Comparison of ENCODE assay signal across 24 cellular contexts in the genomic region with DNA sequence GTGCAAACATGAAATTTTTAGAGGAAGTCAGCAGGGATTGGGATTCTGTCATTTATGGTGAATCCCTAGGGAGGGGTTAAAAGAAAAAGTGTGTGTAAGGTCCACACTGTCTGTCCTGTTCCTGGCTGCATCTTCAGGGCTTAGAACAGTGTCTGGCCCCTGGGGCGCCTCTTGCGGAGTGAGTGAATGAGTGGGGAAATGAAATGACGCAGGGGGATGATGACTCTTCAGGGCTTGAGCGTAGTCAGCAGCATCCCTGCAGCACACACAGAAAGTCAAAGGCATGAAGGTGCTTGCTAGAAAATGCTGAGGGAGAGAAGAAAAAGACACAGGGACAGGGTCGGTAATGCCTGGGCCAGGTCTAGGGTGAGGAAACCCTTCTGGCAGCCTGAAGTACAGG.
"Had no signal": no experiment of that assay in that cellular context is flagged by ENCODE, and none has a peak within 500 bp of the region (broad histone marks: within the 10 kb centered on the region; RNA-seq: fewer than 3 reads in every experiment).

No MANE protein-coding gene starts in this region.

- H3K36me3 ChIP-seq: adrenal gland, cardiac muscle cell, gastrocnemius medialis, heart left ventricle, suprapubic skin, transverse colon, vagina, WERI-Rb-1 had no signal

- H3K4me1 Mint-ChIP-seq: stimulated activated naive CD8-positive, alpha-beta T cell treated with anti-CD3 and anti-CD28 coated beads, Interleukin-15, amount 100 ng/mL, for 72 hours had no signal

- H3K27me3 ChIP-seq: adrenal gland, cardiac muscle cell, gastrocnemius medialis, heart left ventricle, suprapubic skin, transverse colon, vagina had no signal

- H3K9me3 ChIP-seq: adrenal gland, gastrocnemius medialis, heart left ventricle, suprapubic skin, transverse colon, vagina had no signal

- ATAC-seq: activated naive CD4-positive, alpha-beta T cell treated with anti-CD3 and anti-CD28 coated beads, Interleukin-2, amount 50 U/mL, for 72 hours; gastrocnemius medialis; heart left ventricle; left lobe of liver; stimulated activated naive CD8-positive, alpha-beta T cell treated with anti-CD3 and anti-CD28 coated beads, Interleukin-15, amount 100 ng/mL, for 72 hours had no signal

- H3K36me3 Mint-ChIP-seq: activated naive CD4-positive, alpha-beta T cell treated with anti-CD3 and anti-CD28 coated beads, Interleukin-2, amount 50 U/mL, for 72 hours had no signal

- H3K4me1 ChIP-seq: adrenal gland, heart left ventricle, suprapubic skin, transverse colon, vagina had no signal

- H3K9me3 Mint-ChIP-seq: activated naive CD4-positive, alpha-beta T cell treated with anti-CD3 and anti-CD28 coated beads, Interleukin-2, amount 50 U/mL, for 72 hours; nephron; stimulated activated naive CD8-positive, alpha-beta T cell treated with anti-CD3 and anti-CD28 coated beads, Interleukin-15, amount 100 ng/mL, for 72 hours; T-helper 1 cell treated with Interleukin-12 subunit alpha and Interleukin-12 subunit beta and Interleukin-4 antibody, amounts not matched to agents 30 μg/mL and 1 μg/mL, for 36 hours had no signal

- H3K4me3 ChIP-seq: adrenal gland, cardiac muscle cell, gastrocnemius medialis, heart left ventricle, lung, suprapubic skin, transverse colon, vagina had no signal

- H3K4me3 Mint-ChIP-seq: nephron; stimulated activated naive CD8-positive, alpha-beta T cell treated with anti-CD3 and anti-CD28 coated beads, Interleukin-15, amount 100 ng/mL, for 72 hours; T-helper 1 cell treated with Interleukin-12 subunit alpha and Interleukin-12 subunit beta and Interleukin-4 antibody, amounts not matched to agents 30 μg/mL and 1 μg/mL, for 36 hours had no signal

- H3K27ac ChIP-seq: adrenal gland, cardiac muscle cell, gastrocnemius medialis, heart left ventricle, suprapubic skin, transverse colon, vagina, WERI-Rb-1 had no signal

- DNase-seq: activated CD4-positive, alpha-beta T cell treated with anti-CD3 and anti-CD28 coated beads for 1 hour; activated CD8-positive, alpha-beta memory T cell treated with anti-CD3 and anti-CD28 coated beads for 24 hours; activated CD8-positive, alpha-beta memory T cell treated with anti-CD3 and anti-CD28 coated beads, Interleukin-2, amount 50 U/mL, for 48 hours; activated gamma-delta T cell; gastrocnemius medialis; heart left ventricle; kidney; midbrain; occipital lobe; retina; stimulated activated CD4-positive, alpha-beta T cell treated with anti-CD3 and anti-CD28 coated beads, Interleukin-15, amount 100 ng/mL, for 24 hours; stimulated activated CD4-positive, alpha-beta T cell treated with anti-CD3 and anti-CD28 coated beads, Interleukin-2, amount 100 ng/mL, for 48 hours; stimulated activated naive CD8-positive, alpha-beta T cell treated with anti-CD3 and anti-CD28 coated beads, Interleukin-15, amount 100 ng/mL, for 72 hours; transverse colon; WERI-Rb-1 had no signal

- H3K27ac Mint-ChIP-seq: nephron; stimulated activated naive CD8-positive, alpha-beta T cell treated with anti-CD3 and anti-CD28 coated beads, Interleukin-15, amount 100 ng/mL, for 72 hours; T-helper 1 cell treated with Interleukin-12 subunit alpha and Interleukin-12 subunit beta and Interleukin-4 antibody, amounts not matched to agents 30 μg/mL and 1 μg/mL, for 36 hours had no signal
